Comparison of ENCODE assay signal across 11 cellular contexts in genomic region chr10:43228783-43229207, GRCh38. TPM values are rescaled to one million over a fixed set of nuclear protein-coding genes. Genes with fewer than 3 reads are reported as not detected.
A peak's percentile ranks its signal among the peaks of the same experiment; 100 is the strongest.
DNase-seq lines count a peak whose midpoint lies in the region; ATAC-seq and TF ChIP-seq lines count a peak whose summit lies in the region.
"Had no signal": no experiment of that assay in that cellular context is flagged by ENCODE, and none has a peak within 500 bp of the region (broad histone marks: within the 10 kb centered on the region; RNA-seq: fewer than 3 reads in every experiment).

No MANE protein-coding gene starts in this region.

- no peaks in the 10 kb centered on the region for H3K79me2 ChIP-seq in parathyroid adenoma

- peak overlapping the region; percentile 71 for H3K4me3 Mint-ChIP-seq in CD4-positive, alpha-beta T cell
- peak overlapping the region; percentile 93 for H3K4me3 Mint-ChIP-seq in T-helper 17 cell
- peak overlapping the region; percentile 30 for H3K4me3 Mint-ChIP-seq in glutamatergic neuron (ENCODE audit: unreplicated experiment)

- no peaks in the 10 kb centered on the region for H3K4me1 ChIP-seq in parathyroid adenoma

- H3K9ac ChIP-seq in parathyroid adenoma: no peak overlapping the region

- peak overlapping the region; percentile 38 for H3K27ac Mint-ChIP-seq in CD4-positive, alpha-beta T cell
- H3K27ac Mint-ChIP-seq in T-helper 17 cell (peak overlapping the region; percentile 87), glutamatergic neuron (ENCODE audit: unreplicated experiment) (no peak overlapping the region)

- peak in 1 of 10 experiments; percentile 28 for DNase-seq in CD4-positive, alpha-beta T cell
- peak; percentile 2 to 5 (median 2) for DNase-seq in T-helper 17 cell
- DNase-seq in glutamatergic neuron: no peak
- no peak for DNase-seq in COLO829 (ENCODE audit: low spot score)
- DNase-seq in SIG-M5 treated with dmso at 0.1 percent for 504 hours (lab: John Stamatoyannopoulos, UW; ENCODE audit: unreplicated experiment): no peak
- DNase-seq: EL had no signal

- H3K4me1 Mint-ChIP-seq in CD4-positive, alpha-beta T cell (ENCODE audit: low read depth): peaks cover 32% of the 10 kb centered on the region
- H3K4me1 Mint-ChIP-seq in T-helper 17 cell: peaks cover 40% of the 10 kb centered on the region
- peaks cover 8% of the 10 kb centered on the region for H3K4me1 Mint-ChIP-seq in glutamatergic neuron (ENCODE audit: low read depth, unreplicated experiment)

- H3K27me3 Mint-ChIP-seq in CD4-positive, alpha-beta T cell: peaks cover 35% of the 10 kb centered on the region
- H3K27me3 Mint-ChIP-seq in T-helper 17 cell (peaks cover 6% of the 10 kb centered on the region), glutamatergic neuron (ENCODE audit: unreplicated experiment) (peaks cover 28% of the 10 kb centered on the region)

- POLR2A ChIA-PET in CD4-positive, alpha-beta T cell (lab: Charles Lee): no interaction called here

- H2AFZ ChIP-seq in parathyroid adenoma: peak overlapping the region; percentile 78

- no peaks in the 10 kb centered on the region for H3K9me3 Mint-ChIP-seq in CD4-positive, alpha-beta T cell
- H3K9me3 Mint-ChIP-seq in glutamatergic neuron (ENCODE audit: unreplicated experiment): peaks cover 7% of the 10 kb centered on the region

- H3K4me3 ChIP-seq in parathyroid adenoma (ENCODE audit: low read depth, low read length): no peak overlapping the region

- CTCF ChIA-PET in CD4-positive, alpha-beta T cell (lab: Charles Lee): no interaction called here

- peaks cover 26% of the 10 kb centered on the region for H3K27me3 ChIP-seq in CD4-positive, alpha-beta T cell (ENCODE audit: control insufficient read depth, insufficient read depth, low read length)
- H3K27me3 ChIP-seq in parathyroid adenoma (ENCODE audit: control insufficient read depth, insufficient read depth, low read length): peaks cover 2% of the 10 kb centered on the region

- peak overlapping the region; percentile 45 for H3K4me2 ChIP-seq in parathyroid adenoma (ENCODE audit: low read length)

- H3K36me3 Mint-ChIP-seq in CD4-positive, alpha-beta T cell (ENCODE audit: low read depth): no peaks in the 10 kb centered on the region
- no peaks in the 10 kb centered on the region for H3K36me3 Mint-ChIP-seq in T-helper 17 cell (ENCODE audit: low read depth)
- no peaks in the 10 kb centered on the region for H3K36me3 Mint-ChIP-seq in glutamatergic neuron (ENCODE audit: unreplicated experiment)

- H3K9me3 ChIP-seq in CD4-positive, alpha-beta T cell (ENCODE audit: control insufficient read depth, low read length): no peaks in the 10 kb centered on the region
- H3K9me3 ChIP-seq in T-helper 17 cell (ENCODE audit: control insufficient read depth, low read length, poor library complexity, severe bottlenecking) (no peaks in the 10 kb centered on the region), parathyroid adenoma (ENCODE audit: control insufficient read depth, low read length) (no peaks in the 10 kb centered on the region)
- H3K9me3 ChIP-seq: neutrophil had no signal

- intact Hi-C loops in CD4-positive, alpha-beta T cell (cut with DNase I, micrococcal nuclease): no loop called here

- TF ChIP-seq CTCF in CD4-positive, alpha-beta T cell (IDR thresholded peaks at IDR 0.05): no peak
- no peak for TF ChIP-seq CTCF in glutamatergic neuron (IDR thresholded peaks at IDR 0.05; ENCODE audit: partially characterized antibody, unreplicated experiment)
- no peak for TF ChIP-seq CTCF in parathyroid adenoma (IDR thresholded peaks at IDR 0.05)

- no peak overlapping the region for H3K27ac ChIP-seq in CD4-positive, alpha-beta T cell (ENCODE audit: low read depth, low read length)
- no peak overlapping the region for H3K27ac ChIP-seq in parathyroid adenoma
- H3K27ac ChIP-seq: HL-60, neutrophil had no signal

- no peak for ATAC-seq in CD4-positive, alpha-beta T cell (ENCODE audit: poor library complexity)
- ATAC-seq in T-helper 17 cell (no peak), GM21825 (IDR thresholded peaks at IDR 0.05; ENCODE audit: unreplicated experiment) (no peak), HG03342 (IDR thresholded peaks at IDR 0.05; ENCODE audit: unreplicated experiment) (no peak)

- H3K36me3 ChIP-seq in parathyroid adenoma (ENCODE audit: control insufficient read depth, insufficient read depth, low read length): no peaks in the 10 kb centered on the region
- H3K36me3 ChIP-seq: neutrophil had no signal

RNA-seq across cellular contexts. Expression of gene RASGEF1A, which starts 38.1 kb away (rescaled TPM):
- 1 to 10 TPM; 1.2 to 1.4 TPM for total RNA-seq in CD4-positive, alpha-beta T cell
- total RNA-seq in T-helper 17 cell (1 to 10 TPM; 3.1 to 3.4 TPM), glutamatergic neuron (ENCODE audit: unreplicated experiment) (5.7 TPM)

Comparison
In these comparisons a context has a peak if more than half of its experiments do, and no peak if none do; other contexts are left out.
1. DNase-seq: peak in T-helper 17 cell (3 of 3); none in glutamatergic neuron (single experiment), COLO829 (single experiment) and SIG-M5 treated with dmso at 0.1 percent for 504 hours (single experiment).
2. H3K4me3 Mint-ChIP-seq: peak in every context shown above with its lines; median percentile 93 in T-helper 17 cell; 71 in CD4-positive, alpha-beta T cell; 30 in glutamatergic neuron.